14 cellular contexts compared by ENCODE assay signal in the genomic region with DNA sequence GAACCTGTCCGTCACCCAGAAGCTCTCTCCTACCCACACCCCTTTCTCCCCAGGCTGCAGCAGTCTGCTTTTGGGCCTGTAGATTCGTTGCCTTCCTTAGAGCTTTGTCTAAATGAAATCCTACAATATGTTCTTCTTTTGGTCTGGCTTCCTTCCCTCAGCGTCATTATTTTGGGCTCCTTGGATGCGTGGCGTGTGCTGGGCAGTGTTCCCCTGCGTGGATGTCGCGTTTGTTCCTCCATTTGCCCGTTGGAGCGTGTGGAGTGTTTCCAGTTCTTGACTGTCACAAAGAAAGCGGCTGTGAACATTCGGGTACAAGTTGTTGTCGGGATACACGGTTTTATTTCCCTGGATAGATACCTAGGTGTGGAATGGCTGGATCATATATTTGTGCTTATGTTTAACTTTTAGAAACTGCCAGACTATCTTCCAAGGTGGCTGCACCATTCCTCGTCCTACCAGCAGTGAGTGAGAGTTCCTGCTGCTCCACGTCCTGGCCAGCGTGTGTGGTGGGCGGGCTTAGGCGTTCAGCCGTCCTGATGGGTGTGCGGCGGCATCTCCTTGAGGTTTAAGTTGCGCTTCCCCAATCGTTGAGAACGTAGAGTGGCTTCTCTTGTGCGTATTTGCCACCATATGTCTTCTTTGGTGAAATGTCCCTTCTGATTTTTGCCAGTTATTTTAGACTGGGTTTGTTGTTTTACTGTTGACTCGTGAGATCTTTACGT. TPM values are rescaled to one million over a fixed set of nuclear protein-coding genes. Genes with fewer than 3 reads are reported as not detected.
DNase-seq lines count a peak whose midpoint lies in the region; FAIRE-seq and TF ChIP-seq lines count a peak whose summit lies in the region.
"Had no signal": no experiment of that assay in that cellular context is flagged by ENCODE, and none has a peak within 500 bp of the region (broad histone marks: within the 10 kb centered on the region; RNA-seq: fewer than 3 reads in every experiment).

No MANE protein-coding gene starts in this region.

- H3K4me3 ChIP-seq in OCI-LY7 (ENCODE audit: low read depth, low read length, poor library complexity, severe bottlenecking), result no peak overlapping the region
- H3K4me3 ChIP-seq in smooth muscle cell, result no peak overlapping the region
- H3K4me3 ChIP-seq: A549, neural progenitor cell, upper lobe of left lung had no signal

- H3K4me3 Mint-ChIP-seq in T-helper 2 cell treated with Interferon-gamma antibody and Interleukin-4, amounts not matched to agents 5 μg/mL and 100 μg/mL, for 36 hours, result no peak overlapping the region
- H3K4me3 Mint-ChIP-seq in endothelial cell (ENCODE audit: unreplicated experiment), result no peak overlapping the region
- H3K4me3 Mint-ChIP-seq: neural progenitor cell had no signal

- H3K27ac Mint-ChIP-seq in T-helper 2 cell treated with Interferon-gamma antibody and Interleukin-4, amounts not matched to agents 5 μg/mL and 100 μg/mL, for 36 hours, result peak overlapping the region; percentile 47
- peak overlapping the region; percentile 42 for H3K27ac Mint-ChIP-seq in endothelial cell (ENCODE audit: unreplicated experiment)
- H3K27ac Mint-ChIP-seq: neural progenitor cell had no signal

- H3K9ac ChIP-seq in smooth muscle cell (ENCODE audit: low read depth), result no peak overlapping the region
- H3K9ac ChIP-seq: neural progenitor cell had no signal

- CTCF ChIA-PET in OCI-LY7 (lab: Charles Lee; ENCODE audit: unreplicated experiment), result no interaction called here

- H3F3A ChIP-seq in smooth muscle cell (ENCODE audit: low read depth), result peaks cover 15% of the 10 kb centered on the region

- H3K36me3 Mint-ChIP-seq in T-helper 2 cell treated with Interferon-gamma antibody and Interleukin-4, amounts not matched to agents 5 μg/mL and 100 μg/mL, for 36 hours (ENCODE audit: low read depth), result peaks cover 15% of the 10 kb centered on the region
- H3K36me3 Mint-ChIP-seq in endothelial cell (ENCODE audit: low read depth, unreplicated experiment), result peaks cover 11% of the 10 kb centered on the region

- intact Hi-C loops in OCI-LY7 (cut with micrococcal nuclease; ENCODE audit: unreplicated experiment), result loop anchor here (2.0 kb wide), 2 partner anchors 41 to 55 kb away; no protein-coding TSS in a partner anchor

- no peak for TF ChIP-seq CTCF in OCI-LY7 (conservative IDR thresholded peaks at IDR 0.05; ENCODE audit: low read length)
- TF ChIP-seq CTCF in endothelial cell (IDR thresholded peaks at IDR 0.05; ENCODE audit: unreplicated experiment), result no peak
- TF ChIP-seq CTCF in smooth muscle cell (IDR thresholded peaks at IDR 0.05; ENCODE audit: borderline replicate concordance, insufficient read depth, poor library complexity, severe bottlenecking), result no peak

- no peaks in the 10 kb centered on the region for H3K79me2 ChIP-seq in OCI-LY7 (ENCODE audit: insufficient read depth, low read depth, low read length)
- H3K79me2 ChIP-seq in smooth muscle cell (ENCODE audit: low read depth), result peaks cover 100% of the 10 kb centered on the region

- POLR2A ChIA-PET in OCI-LY7 (lab: Charles Lee), result interaction anchor here (0.7 kb wide), 1 partner anchor 55 kb away, joined by 3 read pairs; no protein-coding TSS in a partner anchor

- FAIRE-seq in H54 (lab: Jason Lieb, UNC), result no peak
- FAIRE-seq: A549 had no signal

- no peaks in the 10 kb centered on the region for H3K27me3 ChIP-seq in smooth muscle cell (ENCODE audit: low read depth)
- H3K27me3 ChIP-seq: neural progenitor cell, upper lobe of left lung had no signal

- BruUV-seq in OCI-LY7 (replicated peaks; lab: Mats Ljungman, UMichigan), result no TSS peak

- WGBS in smooth muscle cell (ENCODE audit: low lambda C conversion rate), result 92% methylated on average over 28 of the region's 28 CpGs

- H3K4me2 ChIP-seq in OCI-LY7 (ENCODE audit: low read length), result no peak overlapping the region
- H3K4me2 ChIP-seq in smooth muscle cell, result no peak overlapping the region
- H3K4me2 ChIP-seq: A549, neural progenitor cell had no signal

- peaks cover 16% of the 10 kb centered on the region for H3K9me3 ChIP-seq in OCI-LY7 (ENCODE audit: low read length)
- no peaks in the 10 kb centered on the region for H3K9me3 ChIP-seq in smooth muscle cell (replicated peaks; ENCODE audit: low read depth)
- H3K9me3 ChIP-seq: A549 had no signal

- peaks cover under 1% of the 10 kb centered on the region for H3K36me3 ChIP-seq in OCI-LY7 (ENCODE audit: insufficient read depth, low read length)
- no peaks in the 10 kb centered on the region for H3K36me3 ChIP-seq in smooth muscle cell (ENCODE audit: low read depth)
- H3K36me3 ChIP-seq: neural progenitor cell, upper lobe of left lung had no signal

- H3K27ac ChIP-seq in OCI-LY7 (ENCODE audit: low read depth, low read length, poor library complexity, severe bottlenecking) (peak overlapping the region; percentile 51), smooth muscle cell (ENCODE audit: low read depth) (no peak overlapping the region)
- H3K27ac ChIP-seq: A549, neural progenitor cell had no signal

- DNase-seq in T-helper 2 cell treated with Interferon-gamma antibody and Interleukin-4, amounts not matched to agents 5 μg/mL and 100 μg/mL, for 36 hours (ENCODE audit: low spot score), result no peak
- no peak for DNase-seq in T-helper 2 cell
- DNase-seq in OCI-LY7 (ENCODE audit: low spot score), result no peak
- no peak for DNase-seq in endothelial cell (ENCODE audit: low spot score)
- DNase-seq in occipital lobe (lab: John Stamatoyannopoulos, UW), result peak; percentile 62
- DNase-seq in smooth muscle cell (lab: John Stamatoyannopoulos, UW; ENCODE audit: unreplicated experiment), result no peak
- no peak for DNase-seq in NCI-H2171 (lab: John Stamatoyannopoulos, UW)
- DNase-seq in H54 (ENCODE audit: insufficient read length, low spot score), result no peak
- DNase-seq: islet precursor cell, NCI-H1417 treated with DMSO at 0.1 percent for 48 hours, NCI-H748 treated with DMSO at 0.1 percent for 48 hours had no signal

- peaks cover 5% of the 10 kb centered on the region for H3K9me3 Mint-ChIP-seq in T-helper 2 cell treated with Interferon-gamma antibody and Interleukin-4, amounts not matched to agents 5 μg/mL and 100 μg/mL, for 36 hours
- H3K9me3 Mint-ChIP-seq in endothelial cell (ENCODE audit: unreplicated experiment), result no peaks in the 10 kb centered on the region

- H3K4me1 ChIP-seq in OCI-LY7 (ENCODE audit: insufficient read depth, low read length, poor library complexity, severe bottlenecking), result peaks cover 47% of the 10 kb centered on the region
- H3K4me1 ChIP-seq in smooth muscle cell (ENCODE audit: low read depth), result no peaks in the 10 kb centered on the region
- H3K4me1 ChIP-seq: A549 had no signal

- H4K20me1 ChIP-seq in OCI-LY7 (ENCODE audit: insufficient read depth, low read length) (0 out of 2 replicates have a peak, but pooled peaks cover 6% of the 10 kb centered on the region), smooth muscle cell (ENCODE audit: low read depth) (peaks cover 100% of the 10 kb centered on the region)

- no peaks in the 10 kb centered on the region for H3K27me3 Mint-ChIP-seq in T-helper 2 cell treated with Interferon-gamma antibody and Interleukin-4, amounts not matched to agents 5 μg/mL and 100 μg/mL, for 36 hours (ENCODE audit: low read depth)
- peaks cover 10% of the 10 kb centered on the region for H3K27me3 Mint-ChIP-seq in endothelial cell (ENCODE audit: unreplicated experiment)

- no peak for TF ChIP-seq POLR2A in H54 (IDR thresholded peaks at IDR 0.05; ENCODE audit: low read depth, low read length)

- peaks cover 30% of the 10 kb centered on the region for H3K4me1 Mint-ChIP-seq in T-helper 2 cell treated with Interferon-gamma antibody and Interleukin-4, amounts not matched to agents 5 μg/mL and 100 μg/mL, for 36 hours (ENCODE audit: low read depth)
- H3K4me1 Mint-ChIP-seq in endothelial cell (ENCODE audit: unreplicated experiment), result peaks cover 18% of the 10 kb centered on the region

- H2AFZ ChIP-seq in OCI-LY7 (ENCODE audit: low read length), result no peak overlapping the region
- no peak overlapping the region for H2AFZ ChIP-seq in smooth muscle cell (ENCODE audit: low read depth)
- H2AFZ ChIP-seq: neural progenitor cell had no signal

- H3K9me2 ChIP-seq in OCI-LY7 (ENCODE audit: insufficient read depth, low read length), result no peaks in the 10 kb centered on the region

RNA-seq across cellular contexts. Expression of a gene that starts 31.7 kb away (rescaled TPM):
- total RNA-seq in OCI-LY7 (2014; rRNA removed; shearing (Covaris generic)), result 3.4 and 4.7 TPM in 2 replicates
- total RNA-seq in OCI-LY7 (2022) (10.0 and 11.7 TPM in 2 replicates), endothelial cell (ENCODE audit: unreplicated experiment) (73.3 TPM), occipital lobe (19.3 TPM), smooth muscle cell (14.4 and 19.6 TPM in 2 replicates)
- polyA plus RNA-seq in smooth muscle cell, result 4.2 and 6.8 TPM in 2 replicates
